1 cellular context compared by ENCODE assay signal in genomic region chr22:43449205-43449830, GRCh38.
TF ChIP-seq lines count a peak whose summit lies in the region.

No MANE protein-coding gene starts in this region.

TF ChIP-seq in HEK293, 187 proteins besides CTCF, POLR2A, EP300 and RAD21:
- no peak for TF ChIP-seq PRDM2 (tag by site-specific recombination; IDR thresholded peaks at IDR 0.05; ENCODE audit: borderline replicate concordance)
- TF ChIP-seq IKZF3 (tag by site-specific recombination; IDR thresholded peaks at IDR 0.05), result no peak
- peak; percentile 85 for TF ChIP-seq REST (tag by site-specific recombination; IDR thresholded peaks at IDR 0.05)
- TF ChIP-seq SALL2 (tag by site-specific recombination; IDR thresholded peaks at IDR 0.05; ENCODE audit: borderline replicate concordance), result no peak
